In the genomic region with DNA sequence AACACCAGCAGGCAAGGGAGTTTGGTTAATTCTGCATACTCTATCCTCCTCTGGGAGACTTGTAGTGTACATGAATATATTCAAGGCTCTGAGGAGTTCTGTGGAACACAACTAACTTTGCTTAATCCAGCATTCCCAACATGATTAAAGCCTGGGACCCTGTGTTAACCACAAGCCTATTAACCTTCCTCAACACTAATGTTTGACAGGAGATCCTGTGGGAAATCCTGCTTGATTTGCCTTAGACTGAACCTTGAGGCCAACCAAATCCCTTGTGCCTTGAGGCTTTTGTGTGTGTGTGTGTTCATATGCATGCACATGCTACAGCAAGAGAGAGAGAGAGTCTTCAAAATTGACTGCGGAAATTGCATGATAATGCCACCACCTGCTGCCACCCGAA, we compare ENCODE assay signal across 8 cellular contexts.
"Had no signal": no experiment of that assay in that cellular context is flagged by ENCODE, and none has a peak within 500 bp of the region (broad histone marks: within the 10 kb centered on the region; RNA-seq: fewer than 3 reads in every experiment).

No MANE protein-coding gene starts in this region.

- H3K27ac Mint-ChIP-seq: IgD-negative memory B cell had no signal

- H3K4me3 Mint-ChIP-seq: IgD-negative memory B cell had no signal

- DNase-seq: IMR-90, KBM-7, KG1 had no signal

- H3K36me3 Mint-ChIP-seq: IgD-negative memory B cell had no signal

- H3K27ac ChIP-seq: HL-60 had no signal

- FAIRE-seq: HepG2, HTR-8/SVneo, K562 had no signal

- ATAC-seq: HepG2, K562 had no signal

- H3K4me3 ChIP-seq: K562 had no signal
